15 cellular contexts compared by ENCODE assay signal in the genomic region with DNA sequence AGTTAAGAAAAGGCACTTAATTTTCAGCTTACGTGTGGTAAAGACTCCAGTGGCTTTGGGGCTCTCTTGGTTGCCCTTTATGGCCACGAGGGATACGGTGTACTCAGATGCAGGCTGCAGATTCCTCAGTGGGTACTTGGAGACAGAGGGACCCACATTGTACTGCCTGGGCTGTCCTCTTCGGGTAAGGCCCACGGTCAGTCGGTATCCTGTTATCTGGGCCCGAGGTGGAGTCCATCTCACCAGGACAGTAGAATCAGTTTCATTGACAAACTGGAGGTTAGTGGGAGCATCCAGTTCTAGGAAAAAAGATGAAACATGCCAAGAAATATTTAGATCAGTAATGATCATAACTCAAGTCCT.
"Had no signal": no experiment of that assay in that cellular context is flagged by ENCODE, and none has a peak within 500 bp of the region (broad histone marks: within the 10 kb centered on the region; RNA-seq: fewer than 3 reads in every experiment).

No MANE protein-coding gene starts in this region.

- H3K9me3 Mint-ChIP-seq: activated CD4-positive, alpha-beta T cell treated with anti-CD3 and anti-CD28 coated beads, Interleukin-2, amount 10 ng/mL, durations not matched to agents 24 days and 14 days; activated naive CD4-positive, alpha-beta T cell treated with anti-CD3 and anti-CD28 coated beads for 36 hours; activated T-cell treated with anti-CD3 and anti-CD28 coated beads, Interleukin-2, amount 50 U/mL, for 4 hours; mesothelial cell of epicardium; nephron; T-helper 1 cell treated with Interleukin-12 subunit alpha and Interleukin-12 subunit beta and Interleukin-4 antibody, amounts not matched to agents 30 μg/mL and 1 μg/mL, for 36 hours had no signal

- H3K4me3 ChIP-seq: lung, suprapubic skin, upper lobe of left lung had no signal

- H3K4me1 Mint-ChIP-seq: mesothelial cell of epicardium had no signal

- H3K4me3 Mint-ChIP-seq: activated CD4-positive, alpha-beta T cell treated with anti-CD3 and anti-CD28 coated beads, Interleukin-2, amount 10 ng/mL, durations not matched to agents 24 days and 14 days; activated CD8-positive, alpha-beta T cell treated with anti-CD3 and anti-CD28 coated beads, Interleukin-2, amount 10 ng/mL, durations not matched to agents 7 days and 5 days; activated naive CD4-positive, alpha-beta T cell treated with anti-CD3 and anti-CD28 coated beads for 36 hours; activated T-cell treated with anti-CD3 and anti-CD28 coated beads, Interleukin-2, amount 50 U/mL, for 4 hours; mesothelial cell of epicardium; nephron; T-helper 1 cell treated with Interleukin-12 subunit alpha and Interleukin-12 subunit beta and Interleukin-4 antibody, amounts not matched to agents 30 μg/mL and 1 μg/mL, for 36 hours had no signal

- DNase-seq: activated CD4-positive, alpha-beta T cell treated with anti-CD3 and anti-CD28 coated beads, Interleukin-2, amount 10 ng/mL, durations not matched to agents 24 days and 14 days; activated CD8-positive, alpha-beta memory T cell treated with anti-CD3 and anti-CD28 coated beads, Interleukin-2, amount 50 U/mL, for 4 hours; activated CD8-positive, alpha-beta T cell treated with anti-CD3 and anti-CD28 coated beads, Interleukin-2, amount 10 ng/mL, durations not matched to agents 7 days and 5 days; activated naive CD4-positive, alpha-beta T cell treated with anti-CD3 and anti-CD28 coated beads for 36 hours; activated T-cell treated with anti-CD3 and anti-CD28 coated beads, Interleukin-2, amount 50 U/mL, for 4 hours; anterior cingulate cortex; foreskin keratinocyte; posterior cingulate gyrus; stimulated activated naive CD8-positive, alpha-beta T cell treated with anti-CD3 and anti-CD28 coated beads, Interleukin-15, Interleukin-2, amounts not matched to agents 100 U/mL and 50 U/mL, for 24 hours; upper lobe of left lung had no signal

- H3K27me3 ChIP-seq: foreskin keratinocyte, suprapubic skin, upper lobe of left lung had no signal

- H3K4me1 ChIP-seq: foreskin keratinocyte, suprapubic skin, upper lobe of left lung had no signal

- H3K27ac ChIP-seq: foreskin keratinocyte, suprapubic skin had no signal

- H3K9me3 ChIP-seq: suprapubic skin, upper lobe of left lung had no signal

- H3K27ac Mint-ChIP-seq: activated CD4-positive, alpha-beta T cell treated with anti-CD3 and anti-CD28 coated beads, Interleukin-2, amount 10 ng/mL, durations not matched to agents 24 days and 14 days; activated CD8-positive, alpha-beta T cell treated with anti-CD3 and anti-CD28 coated beads, Interleukin-2, amount 10 ng/mL, durations not matched to agents 7 days and 5 days; activated naive CD4-positive, alpha-beta T cell treated with anti-CD3 and anti-CD28 coated beads for 36 hours; mesothelial cell of epicardium; T-helper 1 cell treated with Interleukin-12 subunit alpha and Interleukin-12 subunit beta and Interleukin-4 antibody, amounts not matched to agents 30 μg/mL and 1 μg/mL, for 36 hours had no signal

- ATAC-seq: activated CD8-positive, alpha-beta T cell treated with anti-CD3 and anti-CD28 coated beads, Interleukin-2, amount 10 ng/mL, durations not matched to agents 7 days and 5 days; activated T-cell treated with anti-CD3 and anti-CD28 coated beads, Interleukin-2, amount 50 U/mL, for 4 hours; foreskin keratinocyte; stimulated activated naive CD8-positive, alpha-beta T cell treated with anti-CD3 and anti-CD28 coated beads, Interleukin-15, Interleukin-2, amounts not matched to agents 100 U/mL and 50 U/mL, for 24 hours had no signal
